ENCODE assay signal across 14 cellular contexts in genomic region chr13:85896516-85897450, GRCh38.
DNase-seq lines count a peak whose midpoint lies in the region; ATAC-seq and TF ChIP-seq lines count a peak whose summit lies in the region.
"Had no signal": no experiment of that assay in that cellular context is flagged by ENCODE, and none has a peak within 500 bp of the region (broad histone marks: within the 10 kb centered on the region; RNA-seq: fewer than 3 reads in every experiment).

No MANE protein-coding gene starts in this region.

- POLR2A ChIA-PET in WTC11 (lab: Charles Lee) = no interaction called here

- no peak overlapping the region for H2BK15ac ChIP-seq in mesenchymal stem cell (ENCODE audit: low read depth, poor library complexity, severe bottlenecking)

- H2BK5ac ChIP-seq in mesenchymal stem cell (ENCODE audit: low read depth, low read length, poor library complexity, severe bottlenecking) = no peak overlapping the region

- no peak overlapping the region for H2AFZ ChIP-seq in mesenchymal stem cell (ENCODE audit: low read depth, low read length)

- H3K36me3 ChIP-seq in mesenchymal stem cell (ENCODE audit: control insufficient read depth in 1 of 2, insufficient read depth in 2 of 2, low read depth in 1 of 2, low read length in 2 of 2) = no peaks in the 10 kb centered on the region
- H3K36me3 ChIP-seq: uterus had no signal

- no peak overlapping the region for H3K14ac ChIP-seq in mesenchymal stem cell (ENCODE audit: low read length in 2 of 2)

- H3K36me3 Mint-ChIP-seq in WTC11 = no peaks in the 10 kb centered on the region
- H3K36me3 Mint-ChIP-seq: activated naive CD4-positive, alpha-beta T cell treated with anti-CD3 and anti-CD28 coated beads, Interleukin-2, amount 10 ng/mL, durations not matched to agents 7 days and 5 days had no signal

- no peaks in the 10 kb centered on the region for H3K4me1 ChIP-seq in mesenchymal stem cell (ENCODE audit: control insufficient read depth, insufficient read depth, low read depth, low read length)
- H3K4me1 ChIP-seq: uterus had no signal

- H2BK120ac ChIP-seq in mesenchymal stem cell (ENCODE audit: low read depth, low read length) = no peak overlapping the region

- CTCF ChIA-PET in WTC11 (lab: Charles Lee) = interaction anchor here (1.2 kb wide), 1 partner anchor 32 kb away, joined by 3 read pairs; no protein-coding TSS in a partner anchor

- WGBS in mesenchymal stem cell = 79% methylated on average over 3 of the region's 3 CpGs

- no peaks in the 10 kb centered on the region for H3K27me3 Mint-ChIP-seq in WTC11 (ENCODE audit: low read depth)
- H3K27me3 Mint-ChIP-seq: activated CD4-positive, alpha-beta memory T cell treated with anti-CD3 and anti-CD28 coated beads, Interleukin-2, amount 10 ng/mL, durations not matched to agents 7 days and 5 days; activated naive CD4-positive, alpha-beta T cell treated with anti-CD3 and anti-CD28 coated beads, Interleukin-2, amount 10 ng/mL, durations not matched to agents 7 days and 5 days; dendritic cell treated with granulocyte-macrophage colony-stimulating factor and Interleukin-4, amounts not matched to agents 40 ng/mL and 50 ng/mL, for 4 days had no signal

- intact Hi-C loops in cardiac septum (cut with DNase I) = no loop called here

- no peak overlapping the region for H4K91ac ChIP-seq in mesenchymal stem cell (ENCODE audit: low read length)

- no peaks in the 10 kb centered on the region for H3K79me1 ChIP-seq in mesenchymal stem cell (replicated peaks; ENCODE audit: low read length, poor library complexity, severe bottlenecking)

- H3K27ac Mint-ChIP-seq in WTC11 = no peak overlapping the region
- H3K27ac Mint-ChIP-seq: activated CD4-positive, alpha-beta memory T cell treated with anti-CD3 and anti-CD28 coated beads, Interleukin-2, amount 10 ng/mL, durations not matched to agents 7 days and 5 days; activated naive CD4-positive, alpha-beta T cell treated with anti-CD3 and anti-CD28 coated beads, Interleukin-2, amount 10 ng/mL, durations not matched to agents 7 days and 5 days; dendritic cell treated with granulocyte-macrophage colony-stimulating factor and Interleukin-4, amounts not matched to agents 40 ng/mL and 50 ng/mL, for 4 days had no signal

- no peaks in the 10 kb centered on the region for H3K27me3 ChIP-seq in mesenchymal stem cell (ENCODE audit: control insufficient read depth in 1 of 2, insufficient read depth in 1 of 2, low read length in 2 of 2)
- H3K27me3 ChIP-seq: uterus had no signal

- no peak overlapping the region for H3K9ac ChIP-seq in mesenchymal stem cell (ENCODE audit: low read length)

- no peak overlapping the region for H2BK12ac ChIP-seq in mesenchymal stem cell (ENCODE audit: low read length in 2 of 2)

- no peak overlapping the region for H3K4ac ChIP-seq in mesenchymal stem cell (ENCODE audit: low read depth in 1 of 2, low read length in 2 of 2)

- H3K4me3 ChIP-seq in mesenchymal stem cell (ENCODE audit: insufficient read depth in 1 of 2, low read depth in 1 of 2, low read length in 2 of 2) = no peak overlapping the region
- H3K4me3 ChIP-seq: K562, uterus had no signal

- no peak overlapping the region for H3K23ac ChIP-seq in mesenchymal stem cell (ENCODE audit: low read length in 2 of 2)

- no peak overlapping the region for H3K4me2 ChIP-seq in mesenchymal stem cell (ENCODE audit: low read length, poor library complexity, severe bottlenecking)

- no peak overlapping the region for H3K4me3 Mint-ChIP-seq in WTC11
- H3K4me3 Mint-ChIP-seq: activated CD4-positive, alpha-beta memory T cell treated with anti-CD3 and anti-CD28 coated beads, Interleukin-2, amount 10 ng/mL, durations not matched to agents 7 days and 5 days; activated naive CD4-positive, alpha-beta T cell treated with anti-CD3 and anti-CD28 coated beads, Interleukin-2, amount 10 ng/mL, durations not matched to agents 7 days and 5 days; dendritic cell treated with granulocyte-macrophage colony-stimulating factor and Interleukin-4, amounts not matched to agents 40 ng/mL and 50 ng/mL, for 4 days had no signal

- no peak overlapping the region for H2AK5ac ChIP-seq in mesenchymal stem cell (ENCODE audit: low read length, severe bottlenecking)

- no peaks in the 10 kb centered on the region for H3K9me3 ChIP-seq in mesenchymal stem cell (ENCODE audit: control insufficient read depth, low read length)
- H3K9me3 ChIP-seq: uterus had no signal

- DNase-seq in ELR (ENCODE audit: low read depth) = peak; percentile 12
- DNase-seq in WTC11 (ENCODE audit: low spot score) = no peak
- peak; percentile 5 for DNase-seq in mesenchymal stem cell
- DNase-seq in cardiac septum (ENCODE audit: low spot score) = no peak
- DNase-seq in medulla oblongata (ENCODE audit: extremely low spot score) = no peak
- DNase-seq: activated CD4-positive, alpha-beta memory T cell treated with anti-CD3 and anti-CD28 coated beads, Interleukin-2, amount 10 ng/mL, durations not matched to agents 7 days and 5 days; activated naive CD4-positive, alpha-beta T cell treated with anti-CD3 and anti-CD28 coated beads, Interleukin-2, amount 10 ng/mL, durations not matched to agents 7 days and 5 days; midbrain; uterus had no signal

- ATAC-seq in WTC11 (peak; percentile 92), GM19351 (IDR thresholded peaks at IDR 0.05; ENCODE audit: unreplicated experiment) (no peak), HG02970 (IDR thresholded peaks at IDR 0.05; ENCODE audit: low FRiP score, unreplicated experiment) (no peak)
- ATAC-seq: K562 had no signal

- no peak overlapping the region for H4K8ac ChIP-seq in mesenchymal stem cell (ENCODE audit: low read length)

- no peaks in the 10 kb centered on the region for H3K9me3 Mint-ChIP-seq in WTC11

- H3K4me1 Mint-ChIP-seq in WTC11 = no peaks in the 10 kb centered on the region
- H3K4me1 Mint-ChIP-seq: activated CD4-positive, alpha-beta memory T cell treated with anti-CD3 and anti-CD28 coated beads, Interleukin-2, amount 10 ng/mL, durations not matched to agents 7 days and 5 days; activated naive CD4-positive, alpha-beta T cell treated with anti-CD3 and anti-CD28 coated beads, Interleukin-2, amount 10 ng/mL, durations not matched to agents 7 days and 5 days had no signal

- H3K18ac ChIP-seq in mesenchymal stem cell (ENCODE audit: low read depth in 1 of 2, low read length in 2 of 2) = no peak overlapping the region

- peak; percentile 54 for TF ChIP-seq CTCF in LNCAP (IDR thresholded peaks at IDR 0.05)
- TF ChIP-seq CTCF in WTC11 (IDR thresholded peaks at IDR 0.05) = 0 out of 2 replicates have a peak, but pooled peaks have one; percentile 18

- no peak overlapping the region for H3K27ac ChIP-seq in mesenchymal stem cell (ENCODE audit: low read length, poor library complexity, severe bottlenecking)
- H3K27ac ChIP-seq: uterus had no signal

TF ChIP-seq in WTC11, 78 proteins besides CTCF, POLR2A, EP300 and RAD21:
- no peak for TF ChIP-seq IRF2 (CRISPR knock-in tag; IDR thresholded peaks at IDR 0.05; ENCODE audit: borderline replicate concordance, low read depth)
- TF ChIP-seq, protein P1, sequence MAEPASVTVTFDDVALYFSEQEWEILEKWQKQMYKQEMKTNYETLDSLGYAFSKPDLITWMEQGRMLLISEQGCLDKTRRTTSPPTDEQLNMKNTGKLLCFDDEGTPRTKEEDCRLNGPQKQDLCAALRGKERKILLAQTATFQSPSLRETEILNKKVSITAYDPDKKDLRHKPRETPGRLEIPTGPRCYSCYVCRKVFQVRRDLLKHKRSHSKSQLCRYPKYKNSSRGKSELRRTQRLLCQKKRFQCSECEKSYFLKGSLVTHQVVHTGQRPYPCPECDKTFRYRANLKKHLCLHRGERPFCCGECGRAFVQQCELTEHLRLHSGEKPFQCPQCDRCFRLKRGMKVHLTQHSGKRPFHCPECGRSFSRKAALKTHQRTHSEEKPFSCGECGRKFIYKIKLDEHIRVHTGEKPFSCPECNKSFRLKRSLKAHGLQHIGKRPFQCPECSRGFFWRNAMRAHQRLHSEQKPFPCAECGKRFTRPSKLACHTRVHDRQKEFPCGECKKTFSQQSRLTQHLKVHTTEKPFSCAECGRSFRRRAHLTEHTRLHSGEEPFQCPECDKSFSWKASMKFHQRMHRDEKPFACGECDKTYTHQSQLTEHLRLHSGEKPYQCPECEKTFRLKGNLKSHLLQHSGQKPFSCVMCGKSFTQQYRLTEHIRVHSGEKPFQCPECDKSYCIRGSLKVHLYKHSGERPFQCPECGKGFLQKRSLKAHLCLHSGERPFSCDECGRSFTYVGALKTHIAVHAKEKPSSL (CRISPR knock-in tag; conservative IDR thresholded peaks at IDR 0.05) = no peak
- no peak for TF ChIP-seq JUN (CRISPR knock-in tag; IDR thresholded peaks at IDR 0.05)

Comparison
In these comparisons a context has a peak if more than half of its experiments do, and no peak if none do; other contexts are left out.
1. DNase-seq: peak in ELR (single experiment) and mesenchymal stem cell (single experiment); none in WTC11 (single experiment), cardiac septum (single experiment) and medulla oblongata (single experiment).